Comparison of ENCODE assay signal across 10 cellular contexts in the genomic region with DNA sequence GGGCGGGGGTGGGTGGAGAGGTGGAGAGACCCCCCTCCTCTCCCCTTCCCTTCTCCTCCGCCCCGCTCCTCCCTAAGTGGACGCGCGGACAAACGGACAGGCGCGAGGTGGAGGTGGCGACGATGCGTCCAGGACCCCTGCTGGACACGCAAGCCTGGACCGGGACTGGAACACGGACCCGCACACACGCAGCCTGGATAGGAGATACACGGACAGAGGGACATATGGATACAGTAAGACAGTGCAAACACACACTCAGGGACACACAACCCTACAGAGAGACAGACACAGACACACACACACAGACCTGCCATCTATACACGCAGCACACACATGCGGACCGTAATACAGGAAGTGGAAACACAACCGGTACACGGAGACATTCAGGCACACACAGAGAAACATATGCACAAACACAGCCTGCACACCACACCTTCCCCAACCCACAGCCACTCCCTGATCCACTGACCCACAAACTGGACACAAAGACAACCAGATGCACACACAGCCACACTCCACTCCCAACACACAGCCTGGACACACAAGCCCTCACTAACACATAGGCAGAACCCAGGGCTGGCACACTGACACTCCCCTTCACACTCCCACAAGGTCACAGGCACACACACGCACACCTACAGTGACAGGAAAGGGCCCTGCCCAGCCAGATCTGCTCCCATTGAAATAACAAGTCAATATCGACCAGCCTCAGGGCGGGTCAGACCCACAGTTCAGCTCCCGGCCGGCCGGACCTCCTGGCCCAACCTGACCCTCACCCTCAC. TPM values are rescaled to one million over a fixed set of nuclear protein-coding genes. Genes with fewer than 3 reads are reported as not detected.
A peak's percentile ranks its signal among the peaks of the same experiment; 100 is the strongest.
DNase-seq lines count a peak whose midpoint lies in the region; ATAC-seq, FAIRE-seq and TF ChIP-seq lines count a peak whose summit lies in the region.
"Had no signal": no experiment of that assay in that cellular context is flagged by ENCODE, and none has a peak within 500 bp of the region (broad histone marks: within the 10 kb centered on the region; RNA-seq: fewer than 3 reads in every experiment).

No MANE protein-coding gene starts in this region.

- peak overlapping the region; percentile 84 for H3K4me3 Mint-ChIP-seq in endothelial cell (ENCODE audit: unreplicated experiment)

- H3K4me3 ChIP-seq in OCI-LY7 (ENCODE audit: low read depth, low read length, poor library complexity, severe bottlenecking) = peak overlapping the region; percentile 72

- H3K4me1 Mint-ChIP-seq in endothelial cell (ENCODE audit: unreplicated experiment) = peaks cover 10% of the 10 kb centered on the region

- H3K79me2 ChIP-seq in OCI-LY7 (ENCODE audit: insufficient read depth, low read depth, low read length) = no peaks in the 10 kb centered on the region

- 0 out of 2 replicates have a peak, but pooled peaks cover 2% of the 10 kb centered on the region for H3K36me3 ChIP-seq in OCI-LY7 (ENCODE audit: insufficient read depth, low read length)

- H3K4me1 ChIP-seq in OCI-LY7 (ENCODE audit: insufficient read depth, low read length, poor library complexity, severe bottlenecking) = peaks cover 64% of the 10 kb centered on the region

- intact Hi-C loops in OCI-LY7 (cut with micrococcal nuclease; ENCODE audit: unreplicated experiment) = loop anchor here (2.0 kb wide), 1 partner anchor 16 kb away; no protein-coding TSS in a partner anchor

- no peaks in the 10 kb centered on the region for H4K20me1 ChIP-seq in OCI-LY7 (ENCODE audit: insufficient read depth, low read length)

- no peak overlapping the region for H3K27ac Mint-ChIP-seq in endothelial cell (ENCODE audit: unreplicated experiment)

- H3K36me3 Mint-ChIP-seq in endothelial cell (ENCODE audit: low read depth, unreplicated experiment) = peaks cover 5% of the 10 kb centered on the region

- CTCF ChIA-PET in OCI-LY7 (lab: Charles Lee; ENCODE audit: unreplicated experiment) = interaction anchor here (0.6 kb wide), 1 partner anchor 59 kb away, joined by 6 read pairs; no protein-coding TSS in a partner anchor

- peaks cover 30% of the 10 kb centered on the region for H3K27me3 Mint-ChIP-seq in endothelial cell (ENCODE audit: unreplicated experiment)

- TF ChIP-seq CTCF in OCI-LY7 (conservative IDR thresholded peaks at IDR 0.05; ENCODE audit: low read length) = no peak
- TF ChIP-seq CTCF in endothelial cell (IDR thresholded peaks at IDR 0.05; ENCODE audit: unreplicated experiment) = no peak

- no peak for DNase-seq in GM18507 (ENCODE audit: extremely low spot score, insufficient read length, low read depth)
- DNase-seq in OCI-LY7 (ENCODE audit: low spot score) = peak; percentile 62
- DNase-seq in endothelial cell (ENCODE audit: low spot score) = no peak
- peak; percentile 26 for DNase-seq in retina
- no peak for DNase-seq in activated effector memory CD4-positive, alpha-beta T cell treated with Interleukin-2 at 50 U/mL for 16 hours
- DNase-seq in T1000 (lab: John Stamatoyannopoulos, UW) = no peak

- POLR2A ChIA-PET in OCI-LY7 (lab: Charles Lee) = interaction anchor here (0.6 to 2.7 kb wide), 5 partner anchors 8 to 89 kb away, joined by 3 to 13 read pairs (median 5); no protein-coding TSS in a partner anchor

- peak overlapping the region; percentile 98 for H3K4me2 ChIP-seq in OCI-LY7 (ENCODE audit: low read length)

- TSS peak; percentile 71 for BruUV-seq in OCI-LY7 (replicated peaks; lab: Mats Ljungman, UMichigan)

- ATAC-seq in GM21367 (IDR thresholded peaks at IDR 0.05; ENCODE audit: unreplicated experiment) = no peak
- ATAC-seq in GM19395 (IDR thresholded peaks at IDR 0.05; ENCODE audit: unreplicated experiment) = no peak

- H3K9me2 ChIP-seq in OCI-LY7 (ENCODE audit: insufficient read depth, low read length) = no peaks in the 10 kb centered on the region

- peak; percentile 24 for FAIRE-seq in GM18507 (lab: Jason Lieb, UNC)

- H3K9me3 Mint-ChIP-seq in endothelial cell (ENCODE audit: unreplicated experiment) = no peaks in the 10 kb centered on the region

- no peak overlapping the region for H2AFZ ChIP-seq in OCI-LY7 (ENCODE audit: low read length)

- no peaks in the 10 kb centered on the region for H3K9me3 ChIP-seq in OCI-LY7 (ENCODE audit: low read length)

- H3K27ac ChIP-seq in OCI-LY7 (ENCODE audit: low read depth, low read length, poor library complexity, severe bottlenecking) = peak overlapping the region; percentile 56

RNA-seq across cellular contexts. Expression of gene ERFL, which starts 0.7 kb away (rescaled TPM):
- 1.6 and 1.9 TPM in 2 replicates for total RNA-seq in OCI-LY7 (2014; rRNA removed; shearing (Covaris generic))
- total RNA-seq in OCI-LY7 (2022) (5.9 and 6.8 TPM in 2 replicates), endothelial cell (ENCODE audit: unreplicated experiment) (0.46 TPM)
- total RNA-seq: glomerular endothelial cell, M059J had no signal

RNA-seq across cellular contexts. Expression of gene RABAC1, which starts 30.2 kb away (rescaled TPM):
- 161 and 171 TPM in 2 replicates for total RNA-seq in OCI-LY7 (2014; rRNA removed; shearing (Covaris generic))
- total RNA-seq in OCI-LY7 (2022) (167 and 191 TPM in 2 replicates), endothelial cell (ENCODE audit: unreplicated experiment) (146 TPM)

RNA-seq across cellular contexts. Expression of gene ARHGEF1, which starts 46.0 kb away (rescaled TPM):
- total RNA-seq in OCI-LY7 (2014; rRNA removed; shearing (Covaris generic)) = 74.9 and 96.9 TPM in 2 replicates
- total RNA-seq in OCI-LY7 (2022) (297 and 318 TPM in 2 replicates), endothelial cell (ENCODE audit: unreplicated experiment) (113 TPM)

RNA-seq across cellular contexts. Expression of gene CD79A, which starts 51.9 kb away (rescaled TPM):
- 848 and 1,195 TPM in 2 replicates for total RNA-seq in OCI-LY7 (2014; rRNA removed; shearing (Covaris generic))
- total RNA-seq in OCI-LY7 (2022) (896 and 1,094 TPM in 2 replicates), endothelial cell (ENCODE audit: unreplicated experiment) (1.1 TPM)

Comparison
In these comparisons a context has a peak if more than half of its experiments do, and no peak if none do; other contexts are left out.
1. DNase-seq: peak in OCI-LY7 (single experiment) and retina (single experiment); none in GM18507 (single experiment), endothelial cell (single experiment), activated effector memory CD4-positive, alpha-beta T cell treated with Interleukin-2 at 50 U/mL for 16 hours (single experiment) and T1000 (single experiment).